27 cellular contexts compared by ENCODE assay signal in the genomic region with DNA sequence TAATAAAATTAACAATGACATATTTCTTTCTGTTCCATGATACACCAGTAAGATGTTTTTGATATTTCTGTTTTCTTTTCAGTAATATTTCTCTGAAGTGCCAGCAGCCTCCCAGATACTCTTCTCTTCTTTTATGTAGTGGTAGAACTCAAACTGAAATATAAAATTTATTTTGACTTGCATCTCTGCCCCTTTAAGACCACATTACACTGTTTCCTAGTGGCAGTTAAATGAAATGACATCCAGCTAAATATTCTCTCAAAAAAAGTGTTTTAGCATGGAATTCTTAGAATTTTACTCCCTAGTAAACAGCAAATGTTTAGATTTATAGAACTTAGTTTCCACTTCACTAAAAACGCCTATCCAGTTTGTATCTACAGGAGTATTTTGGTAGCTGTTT.
A peak's percentile ranks its signal among the peaks of the same experiment; 100 is the strongest.
DNase-seq lines count a peak whose midpoint lies in the region; ATAC-seq and TF ChIP-seq lines count a peak whose summit lies in the region.
"Had no signal": no experiment of that assay in that cellular context is flagged by ENCODE, and none has a peak within 500 bp of the region (broad histone marks: within the 10 kb centered on the region; RNA-seq: fewer than 3 reads in every experiment).

No MANE protein-coding gene starts in this region.

- DNase-seq in COLO829 (ENCODE audit: low spot score): peak; percentile 28
- peak; percentile 1 to 30 for DNase-seq in Kasumi-1 (lab: John Stamatoyannopoulos, UW)
- DNase-seq in brain microvascular endothelial cell: no peak
- DNase-seq in neural progenitor cell (ENCODE audit: low spot score): no peak
- no peak for DNase-seq in activated T-helper 1 cell treated with anti-CD3 and anti-CD28 coated beads, Interleukin-12 subunit alpha, Interleukin-12 subunit beta, Interleukin-2, Interleukin-4 antibody, amounts not matched to agents 30 ng/mL and 10 ng/mL and 1 ng/mL, durations not matched to agents 14 hours and 24 hours and 36 hours (ENCODE audit: low spot score)
- DNase-seq in T1000 (lab: John Stamatoyannopoulos, UW): no peak
- no peak for DNase-seq in activated naive CD4-positive, alpha-beta T cell treated with anti-CD3 and anti-CD28 coated beads, Interleukin-2, amount 50 U/mL, for 16 hours
- no peak for DNase-seq in stimulated activated naive CD8-positive, alpha-beta T cell treated with anti-CD3 and anti-CD28 coated beads, Interleukin-15, amount 100 ng/mL, for 72 hours
- DNase-seq: ACHN; activated CD4-positive, alpha-beta T cell treated with anti-CD3 and anti-CD28 coated beads for 4 hours; activated CD8-positive, alpha-beta memory T cell treated with anti-CD3 and anti-CD28 coated beads for 24 hours; activated gamma-delta T cell treated with Interleukin-2 at 50 U/mL for 16 hours; activated T-cell treated with anti-CD3 and anti-CD28 coated beads, Interleukin-2, amount 50 U/mL, for 1 hour; COR-L47; DMS53; effector memory CD4-positive, alpha-beta T cell; foreskin fibroblast; GDM1; heart right ventricle; Karpas-422; nucleus accumbens; stomach had no signal

- H3K9ac ChIP-seq in neural progenitor cell: no peak overlapping the region
- H3K9ac ChIP-seq: BLaER1 had no signal

- no peak overlapping the region for H3K27ac Mint-ChIP-seq in neural progenitor cell
- no peak overlapping the region for H3K27ac Mint-ChIP-seq in activated T-helper 1 cell treated with anti-CD3 and anti-CD28 coated beads, Interleukin-12 subunit alpha, Interleukin-12 subunit beta, Interleukin-2, Interleukin-4 antibody, amounts not matched to agents 30 ng/mL and 10 ng/mL and 1 ng/mL, durations not matched to agents 14 hours and 24 hours and 36 hours
- no peak overlapping the region for H3K27ac Mint-ChIP-seq in stimulated activated naive CD8-positive, alpha-beta T cell treated with anti-CD3 and anti-CD28 coated beads, Interleukin-15, amount 100 ng/mL, for 72 hours

- ATAC-seq in stimulated activated naive CD8-positive, alpha-beta T cell treated with anti-CD3 and anti-CD28 coated beads, Interleukin-15, amount 100 ng/mL, for 72 hours: no peak
- ATAC-seq: esophagus mucosa, heart right ventricle had no signal

- H3K4me1 Mint-ChIP-seq in neural progenitor cell: peaks cover 8% of the 10 kb centered on the region
- no peaks in the 10 kb centered on the region for H3K4me1 Mint-ChIP-seq in activated T-helper 1 cell treated with anti-CD3 and anti-CD28 coated beads, Interleukin-12 subunit alpha, Interleukin-12 subunit beta, Interleukin-2, Interleukin-4 antibody, amounts not matched to agents 30 ng/mL and 10 ng/mL and 1 ng/mL, durations not matched to agents 14 hours and 24 hours and 36 hours (ENCODE audit: low read depth)
- no peaks in the 10 kb centered on the region for H3K4me1 Mint-ChIP-seq in stimulated activated naive CD8-positive, alpha-beta T cell treated with anti-CD3 and anti-CD28 coated beads, Interleukin-15, amount 100 ng/mL, for 72 hours

- no peak overlapping the region for H2AFZ ChIP-seq in neural progenitor cell (replicated peaks)

- peaks cover 16% of the 10 kb centered on the region for H3K4me1 ChIP-seq in neural progenitor cell
- H3K4me1 ChIP-seq: BLaER1, heart right ventricle, stomach, tibial nerve had no signal

- H3K27me3 ChIP-seq in brain microvascular endothelial cell (replicated peaks): no peaks in the 10 kb centered on the region
- H3K27me3 ChIP-seq in neural progenitor cell: no peaks in the 10 kb centered on the region
- H3K27me3 ChIP-seq: BLaER1, heart right ventricle, stomach, tibial nerve had no signal

- H3K4me3 Mint-ChIP-seq in neural progenitor cell: no peak overlapping the region
- no peak overlapping the region for H3K4me3 Mint-ChIP-seq in activated T-helper 1 cell treated with anti-CD3 and anti-CD28 coated beads, Interleukin-12 subunit alpha, Interleukin-12 subunit beta, Interleukin-2, Interleukin-4 antibody, amounts not matched to agents 30 ng/mL and 10 ng/mL and 1 ng/mL, durations not matched to agents 14 hours and 24 hours and 36 hours
- H3K4me3 Mint-ChIP-seq in stimulated activated naive CD8-positive, alpha-beta T cell treated with anti-CD3 and anti-CD28 coated beads, Interleukin-15, amount 100 ng/mL, for 72 hours: no peak overlapping the region

- no peaks in the 10 kb centered on the region for H3K79me2 ChIP-seq in neural progenitor cell (ENCODE audit: low read depth)

- H3K9me3 Mint-ChIP-seq in neural progenitor cell: no peaks in the 10 kb centered on the region
- no peaks in the 10 kb centered on the region for H3K9me3 Mint-ChIP-seq in activated T-helper 1 cell treated with anti-CD3 and anti-CD28 coated beads, Interleukin-12 subunit alpha, Interleukin-12 subunit beta, Interleukin-2, Interleukin-4 antibody, amounts not matched to agents 30 ng/mL and 10 ng/mL and 1 ng/mL, durations not matched to agents 14 hours and 24 hours and 36 hours
- H3K9me3 Mint-ChIP-seq in stimulated activated naive CD8-positive, alpha-beta T cell treated with anti-CD3 and anti-CD28 coated beads, Interleukin-15, amount 100 ng/mL, for 72 hours: no peaks in the 10 kb centered on the region

- in situ Hi-C loops in brain microvascular endothelial cell (cut with HindIII; ENCODE audit: low pct_ligation_motif_present, low sequenced_read_pairs): no loop called here

- no peak overlapping the region for H3K4me3 ChIP-seq in brain microvascular endothelial cell (ENCODE audit: low read depth, low read length)
- H3K4me3 ChIP-seq in neural progenitor cell: no peak overlapping the region
- H3K4me3 ChIP-seq: BLaER1, coronary artery, heart right ventricle, stomach, tibial nerve had no signal

- H3K36me3 Mint-ChIP-seq in neural progenitor cell: no peaks in the 10 kb centered on the region
- H3K36me3 Mint-ChIP-seq in activated T-helper 1 cell treated with anti-CD3 and anti-CD28 coated beads, Interleukin-12 subunit alpha, Interleukin-12 subunit beta, Interleukin-2, Interleukin-4 antibody, amounts not matched to agents 30 ng/mL and 10 ng/mL and 1 ng/mL, durations not matched to agents 14 hours and 24 hours and 36 hours (ENCODE audit: low read depth): no peaks in the 10 kb centered on the region

- H3K9me3 ChIP-seq in neural progenitor cell (ENCODE audit: low read depth): no peaks in the 10 kb centered on the region
- H3K9me3 ChIP-seq: BLaER1 had no signal

- no peak overlapping the region for H3K4me2 ChIP-seq in neural progenitor cell
- H3K4me2 ChIP-seq: BLaER1 had no signal

- H3K27ac ChIP-seq in brain microvascular endothelial cell (no peak overlapping the region), neural progenitor cell (no peak overlapping the region)
- H3K27ac ChIP-seq: BLaER1, coronary artery, heart right ventricle, HL-60, stomach, tibial nerve had no signal

- no peaks in the 10 kb centered on the region for H4K20me1 ChIP-seq in neural progenitor cell (ENCODE audit: low read depth)
- H4K20me1 ChIP-seq: BLaER1 had no signal

- no peaks in the 10 kb centered on the region for H3K27me3 Mint-ChIP-seq in neural progenitor cell (ENCODE audit: insufficient read depth, low read depth)
- H3K27me3 Mint-ChIP-seq in activated T-helper 1 cell treated with anti-CD3 and anti-CD28 coated beads, Interleukin-12 subunit alpha, Interleukin-12 subunit beta, Interleukin-2, Interleukin-4 antibody, amounts not matched to agents 30 ng/mL and 10 ng/mL and 1 ng/mL, durations not matched to agents 14 hours and 24 hours and 36 hours (ENCODE audit: insufficient read depth): no peaks in the 10 kb centered on the region
- H3K27me3 Mint-ChIP-seq in stimulated activated naive CD8-positive, alpha-beta T cell treated with anti-CD3 and anti-CD28 coated beads, Interleukin-15, amount 100 ng/mL, for 72 hours: no peaks in the 10 kb centered on the region

- TF ChIP-seq CTCF in brain microvascular endothelial cell (IDR thresholded peaks at IDR 0.05; ENCODE audit: low read depth, low read length, missing control alignments) (peak; percentile 7), neural progenitor cell (IDR thresholded peaks at IDR 0.05) (peak; percentile 26)

- H3K36me3 ChIP-seq in brain microvascular endothelial cell (replicated peaks) (no peaks in the 10 kb centered on the region), neural progenitor cell (no peaks in the 10 kb centered on the region)
- H3K36me3 ChIP-seq: BLaER1, heart right ventricle, stomach, tibial nerve had no signal

- intact Hi-C loops in activated T-helper 1 cell treated with anti-CD3 and anti-CD28 coated beads, Interleukin-12 subunit alpha, Interleukin-12 subunit beta, Interleukin-2, Interleukin-4 antibody, amounts not matched to agents 30 ng/mL and 10 ng/mL and 1 ng/mL, durations not matched to agents 14 hours and 24 hours and 36 hours (cut with micrococcal nuclease): no loop called here

- H3F3A ChIP-seq in neural progenitor cell (ENCODE audit: low read depth): peaks cover 15% of the 10 kb centered on the region

Comparison
In these comparisons a context has a peak if more than half of its experiments do, and no peak if none do; other contexts are left out.
1. DNase-seq: peak in COLO829 (single experiment) and Kasumi-1 (2 of 2); none in brain microvascular endothelial cell (single experiment), neural progenitor cell (single experiment), activated T-helper 1 cell treated with anti-CD3 and anti-CD28 coated beads, Interleukin-12 subunit alpha, Interleukin-12 subunit beta, Interleukin-2, Interleukin-4 antibody, amounts not matched to agents 30 ng/mL and 10 ng/mL and 1 ng/mL, durations not matched to agents 14 hours and 24 hours and 36 hours (single experiment), T1000 (single experiment), activated naive CD4-positive, alpha-beta T cell treated with anti-CD3 and anti-CD28 coated beads, Interleukin-2, amount 50 U/mL, for 16 hours (single experiment) and stimulated activated naive CD8-positive, alpha-beta T cell treated with anti-CD3 and anti-CD28 coated beads, Interleukin-15, amount 100 ng/mL, for 72 hours (0 of 2).